Comparison of ENCODE assay signal across 26 cellular contexts in the genomic region with DNA sequence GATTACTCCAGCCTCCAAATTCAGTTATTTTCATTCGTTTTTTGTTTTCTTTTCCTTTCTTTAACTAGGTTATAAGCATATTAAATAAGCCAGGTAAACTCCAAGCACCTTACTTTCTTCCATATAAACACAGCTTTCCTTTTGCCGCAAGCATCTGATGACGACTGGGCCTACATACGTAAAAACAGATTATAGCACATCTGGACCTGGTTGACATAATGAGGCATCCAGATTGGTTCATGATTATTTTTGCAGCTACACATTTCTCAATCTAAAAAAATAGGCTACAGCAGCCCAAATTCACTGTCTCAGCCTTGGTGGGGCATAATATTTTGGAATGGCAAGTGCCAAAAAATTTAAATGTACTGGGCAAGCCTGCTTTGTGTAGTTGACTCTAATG. TPM values are rescaled to one million over a fixed set of nuclear protein-coding genes. Genes with fewer than 3 reads are reported as not detected.
DNase-seq lines count a peak whose midpoint lies in the region; ATAC-seq and TF ChIP-seq lines count a peak whose summit lies in the region.
"Had no signal": no experiment of that assay in that cellular context is flagged by ENCODE, and none has a peak within 500 bp of the region (broad histone marks: within the 10 kb centered on the region; RNA-seq: fewer than 3 reads in every experiment).

No MANE protein-coding gene starts in this region.

- H3K9me3 Mint-ChIP-seq in nephron: no peaks in the 10 kb centered on the region
- H3K9me3 Mint-ChIP-seq: CD8-positive, alpha-beta T cell; neural crest cell; T-cell had no signal

- no peaks in the 10 kb centered on the region for H3K9me3 ChIP-seq in SK-N-MC (ENCODE audit: low read depth, low read length)
- no peaks in the 10 kb centered on the region for H3K9me3 ChIP-seq in uterus
- no peaks in the 10 kb centered on the region for H3K9me3 ChIP-seq in esophagus muscularis mucosa
- no peaks in the 10 kb centered on the region for H3K9me3 ChIP-seq in HAP-1

- no peak overlapping the region for H3K9ac ChIP-seq in SK-N-MC (ENCODE audit: insufficient read length)

- in situ Hi-C loops in HAP-1 (cut with MboI; ENCODE audit: low sequenced_read_pairs): no loop called here

- peak overlapping the region; percentile 31 to 79 (median 48) for H3K27ac Mint-ChIP-seq in nephron
- H3K27ac Mint-ChIP-seq: activated CD8-positive, alpha-beta T cell treated with anti-CD3 and anti-CD28 coated beads, Interleukin-2, amount 10 ng/mL, durations not matched to agents 7 days and 5 days; CD8-positive, alpha-beta T cell; progenitor cell of endocrine pancreas; T-cell had no signal

- peaks cover 40% of the 10 kb centered on the region for H3K36me3 Mint-ChIP-seq in nephron (ENCODE audit: low read depth)
- H3K36me3 Mint-ChIP-seq: CD8-positive, alpha-beta T cell; T-cell had no signal

- TF ChIP-seq EP300 in esophagus muscularis mucosa (IDR thresholded peaks at IDR 0.05): no peak

- peak overlapping the region; percentile 16; the same call in 1 of the 2 replicates for H3K4me3 ChIP-seq in SK-N-MC
- peak overlapping the region; percentile 83 for H3K4me3 ChIP-seq in choroid plexus epithelial cell (ENCODE audit: low read depth, low read length)
- peak overlapping the region in 1 of 2 donors; percentile 7 for H3K4me3 ChIP-seq in uterus
- no peak overlapping the region for H3K4me3 ChIP-seq in esophagus muscularis mucosa
- no peak overlapping the region for H3K4me3 ChIP-seq in HAP-1
- H3K4me3 ChIP-seq: K562 had no signal

- peaks cover 42% of the 10 kb centered on the region for H3K4me1 Mint-ChIP-seq in nephron

- no peak for ATAC-seq in activated CD4-positive, CD25-positive, alpha-beta regulatory T cell treated with anti-CD3 and anti-CD28 coated beads, Interleukin-2, amount 50 U/mL, for 24 hours
- ATAC-seq: activated CD8-positive, alpha-beta T cell treated with anti-CD3 and anti-CD28 coated beads, Interleukin-2, amount 10 ng/mL, durations not matched to agents 7 days and 5 days; CD8-positive, alpha-beta T cell; K562; T-cell had no signal

- intact Hi-C loops in uterus (cut with DNase I; ENCODE audit: low total_unique reads): no loop called here
- intact Hi-C loops in esophagus muscularis mucosa (cut with DNase I): no loop called here

- no peak for DNase-seq in SK-N-MC (ENCODE audit: low read depth, low spot score)
- DNase-seq in choroid plexus epithelial cell (ENCODE audit: low read depth): no peak
- DNase-seq in uterus: no peak
- DNase-seq in esophagus muscularis mucosa (ENCODE audit: extremely low spot score): no peak
- no peak for DNase-seq in HAP-1 (ENCODE audit: low spot score in 2 of 2)
- DNase-seq: activated CD8-positive, alpha-beta T cell treated with anti-CD3 and anti-CD28 coated beads, Interleukin-2, amount 10 ng/mL, durations not matched to agents 7 days and 5 days; activated effector memory CD4-positive, alpha-beta T cell treated with anti-CD3 and anti-CD28 coated beads, Interleukin-2, amount 50 U/mL, for 16 hours; activated T-cell treated with anti-CD3 and anti-CD28 coated beads for 4 hours; AML-193; brain microvascular endothelial cell; CD8-positive, alpha-beta T cell; effector memory CD4-positive, alpha-beta T cell; erythroblast; MM.1S; NCI-H1436; NCI-H2107; NK-92 treated with Interleukin-12 subunit alpha and Interleukin-12 subunit beta, amount 100 ng/mL, for 24 hours; SHP77 treated with DMSO at 0.1 percent for 48 hours; substantia nigra; T-cell had no signal

- H3K27me3 ChIP-seq in uterus (no peaks in the 10 kb centered on the region), esophagus muscularis mucosa (peaks cover 0 to 2% (median 0%) of the 10 kb centered on the region in 4 donors), HAP-1 (ENCODE audit: low read depth) (peaks cover 12% of the 10 kb centered on the region)
- H3K27me3 ChIP-seq: brain microvascular endothelial cell had no signal

- peaks cover 13% of the 10 kb centered on the region for H3K36me3 ChIP-seq in SK-N-MC (ENCODE audit: insufficient read depth, low read length)
- no peaks in the 10 kb centered on the region for H3K36me3 ChIP-seq in uterus
- H3K36me3 ChIP-seq in esophagus muscularis mucosa: no peaks in the 10 kb centered on the region
- no peaks in the 10 kb centered on the region for H3K36me3 ChIP-seq in HAP-1 (replicated peaks)
- H3K36me3 ChIP-seq: brain microvascular endothelial cell had no signal

- H3K4me1 ChIP-seq in uterus (no peaks in the 10 kb centered on the region), esophagus muscularis mucosa (peaks cover 0 to 5% (median 1%) of the 10 kb centered on the region in 4 donors), HAP-1 (no peaks in the 10 kb centered on the region)

- 88% methylated on average over 4 of the region's 4 CpGs for WGBS in esophagus muscularis mucosa

- TF ChIP-seq CTCF in choroid plexus epithelial cell (conservative IDR thresholded peaks at IDR 0.05; ENCODE audit: low read depth, low read length) (no peak), nephron (IDR thresholded peaks at IDR 0.05; ENCODE audit: unreplicated experiment in 3 of 3) (no peak), uterus (IDR thresholded peaks at IDR 0.05) (no peak), esophagus muscularis mucosa (IDR thresholded peaks at IDR 0.05) (no peak)

- H3K27me3 Mint-ChIP-seq in nephron (ENCODE audit: low read depth): peaks cover 21% of the 10 kb centered on the region

- H3K4me3 Mint-ChIP-seq in nephron: peak overlapping the region; percentile 8 to 83 (median 75)
- H3K4me3 Mint-ChIP-seq: activated CD8-positive, alpha-beta T cell treated with anti-CD3 and anti-CD28 coated beads, Interleukin-2, amount 10 ng/mL, durations not matched to agents 7 days and 5 days; CD8-positive, alpha-beta T cell; neural crest cell; T-cell had no signal

- TF ChIP-seq POLR2A in uterus (IDR thresholded peaks at IDR 0.05): no peak
- no peak for TF ChIP-seq POLR2A in esophagus muscularis mucosa (IDR thresholded peaks at IDR 0.05; ENCODE audit: low read depth)

- peak overlapping the region; percentile 57 for H3K27ac ChIP-seq in SK-N-MC
- peak overlapping the region; percentile 93 to 97 for H3K27ac ChIP-seq in uterus
- H3K27ac ChIP-seq in esophagus muscularis mucosa (replicated peaks in 1 of 4): no peak overlapping the region
- H3K27ac ChIP-seq: brain microvascular endothelial cell had no signal

RNA-seq across cellular contexts. Expression of a gene that starts 7.7 kb away (rescaled TPM):
- total RNA-seq in uterus (100 to 1,000 TPM in 1 of 4 donors, 10 to 100 TPM in 3; 42.8 to 118 (median 54.5) TPM), esophagus muscularis mucosa (10 to 100 TPM; 20.8 to 60.3 (median 37.6) TPM)
- total RNA-seq: CD8-positive, alpha-beta T cell; HT1080 had no signal

Comparison
In these comparisons a context has a peak if more than half of its experiments do, and no peak if none do; other contexts are left out.
1. H3K27ac ChIP-seq: peak in SK-N-MC (single experiment) and uterus (2 of 2); none in esophagus muscularis mucosa (0 of 4).
2. H3K4me3 ChIP-seq: peak in SK-N-MC (single experiment) and choroid plexus epithelial cell (single experiment); none in esophagus muscularis mucosa (0 of 4) and HAP-1 (single experiment).